Comparison of ENCODE assay signal across 21 cellular contexts in the genomic region with DNA sequence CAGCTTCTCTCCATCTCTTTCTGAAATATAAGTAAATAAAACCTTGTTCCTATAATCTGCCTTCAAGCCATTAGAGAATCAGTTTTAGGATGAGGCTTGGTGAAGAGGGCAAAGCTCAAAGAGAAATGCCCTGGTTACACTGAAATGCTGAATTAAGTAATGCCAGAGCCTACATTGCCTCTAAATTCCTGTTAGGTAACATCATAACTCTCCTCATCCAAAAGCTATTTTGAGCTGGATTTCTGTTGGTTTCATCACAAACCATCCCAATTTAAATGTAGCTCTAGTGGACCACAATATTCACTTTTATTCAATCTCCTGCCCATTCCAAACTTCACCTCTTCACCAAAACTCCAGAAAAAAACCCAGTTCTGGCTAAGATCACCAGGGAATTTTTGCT.
A peak's percentile ranks its signal among the peaks of the same experiment; 100 is the strongest.
DNase-seq lines count a peak whose midpoint lies in the region; ATAC-seq and TF ChIP-seq lines count a peak whose summit lies in the region.
"Had no signal": no experiment of that assay in that cellular context is flagged by ENCODE, and none has a peak within 500 bp of the region (broad histone marks: within the 10 kb centered on the region; RNA-seq: fewer than 3 reads in every experiment).

No MANE protein-coding gene starts in this region.

- H3K4me1 Mint-ChIP-seq in activated T-cell treated with anti-CD3 and anti-CD28 coated beads, Interleukin-2, amount 50 U/mL, for 4 hours (ENCODE audit: low read depth) = no peaks in the 10 kb centered on the region
- H3K4me1 Mint-ChIP-seq: CD8-positive, alpha-beta memory T cell had no signal

- no peak for ATAC-seq in activated T-cell treated with anti-CD3 and anti-CD28 coated beads, Interleukin-2, amount 50 U/mL, for 4 hours
- ATAC-seq: body of pancreas, gastrocnemius medialis, GM12878 had no signal

- no peaks in the 10 kb centered on the region for H3K27me3 Mint-ChIP-seq in activated T-cell treated with anti-CD3 and anti-CD28 coated beads, Interleukin-2, amount 50 U/mL, for 4 hours (ENCODE audit: low read depth)
- H3K27me3 Mint-ChIP-seq: CD8-positive, alpha-beta memory T cell had no signal

- H3K9me3 Mint-ChIP-seq in activated T-cell treated with anti-CD3 and anti-CD28 coated beads, Interleukin-2, amount 50 U/mL, for 4 hours = peaks cover 3% of the 10 kb centered on the region
- H3K9me3 Mint-ChIP-seq: T-helper 1 cell treated with Interleukin-12 subunit alpha and Interleukin-12 subunit beta and Interleukin-4 antibody, amounts not matched to agents 30 μg/mL and 1 μg/mL, for 36 hours had no signal

- CTCF ChIA-PET in RWPE1 (lab: Yijun Ruan, JAX) = interaction anchor here (0.9 kb wide), 1 partner anchor 95 kb away, joined by 3 read pairs; no protein-coding TSS in a partner anchor

- H3K4me3 ChIP-seq in fibroblast of mammary gland (ENCODE audit: control insufficient read depth, low read depth, low read length) = no peak overlapping the region
- H3K4me3 ChIP-seq: body of pancreas, gastrocnemius medialis, GM12878, spleen, tibial nerve had no signal

- no peak for TF ChIP-seq CTCF in RWPE1 (conservative IDR thresholded peaks at IDR 0.05; ENCODE audit: low read depth)
- TF ChIP-seq CTCF in fibroblast of mammary gland (conservative IDR thresholded peaks at IDR 0.05; ENCODE audit: control insufficient read depth, insufficient read depth, low read depth, low read length) = no peak

- no peak overlapping the region for H3K4me3 Mint-ChIP-seq in activated T-cell treated with anti-CD3 and anti-CD28 coated beads, Interleukin-2, amount 50 U/mL, for 4 hours
- H3K4me3 Mint-ChIP-seq: CD8-positive, alpha-beta memory T cell; T-helper 1 cell treated with Interleukin-12 subunit alpha and Interleukin-12 subunit beta and Interleukin-4 antibody, amounts not matched to agents 30 μg/mL and 1 μg/mL, for 36 hours had no signal

- no peaks in the 10 kb centered on the region for H3K36me3 Mint-ChIP-seq in activated T-cell treated with anti-CD3 and anti-CD28 coated beads, Interleukin-2, amount 50 U/mL, for 4 hours (ENCODE audit: insufficient read depth)
- H3K36me3 Mint-ChIP-seq: CD8-positive, alpha-beta memory T cell had no signal

- H3K27ac ChIP-seq in RWPE1 = no peak overlapping the region
- H3K27ac ChIP-seq: body of pancreas, gastrocnemius medialis, spleen, tibial nerve had no signal

- POLR2A ChIA-PET in RWPE1 (lab: Yijun Ruan, JAX; ENCODE audit: low non-redundant PET) = no interaction called here

- DNase-seq in ELR (ENCODE audit: low read depth) (peak; percentile 49), RWPE1 (ENCODE audit: low spot score) (peak; percentile 19), fibroblast of mammary gland (ENCODE audit: low read depth) (peak; percentile 63), stromal cell of bone marrow (ENCODE audit: low read depth) (peak; percentile 47), CD1c-positive myeloid dendritic cell (ENCODE audit: extremely low spot score) (no peak), NCI-H1105 treated with DMSO at 0.1 percent for 48 hours (lab: John Stamatoyannopoulos, UW) (no peak)
- DNase-seq in activated T-cell treated with anti-CD3 and anti-CD28 coated beads, Interleukin-2, amount 50 U/mL, for 4 hours = no peak
- DNase-seq: activated CD4-positive, alpha-beta T cell treated with anti-CD3 and anti-CD28 coated beads for 1 hour; body of pancreas; CD8-positive, alpha-beta memory T cell; effector CD4-positive, alpha-beta T cell; gastrocnemius medialis; Kasumi-1; NCI-H1436 treated with DMSO at 0.1 percent for 48 hours; NCI-H2227 treated with DMSO at 0.1 percent for 48 hours; NK-92 treated with Interleukin-12 subunit alpha and Interleukin-12 subunit beta, amount 100 ng/mL, for 24 hours; Right ventricle myocardium superior; spleen had no signal

Comparison
In these comparisons a context has a peak if more than half of its experiments do, and no peak if none do; other contexts are left out.
1. DNase-seq: peak in ELR (single experiment), RWPE1 (single experiment), fibroblast of mammary gland (single experiment) and stromal cell of bone marrow (single experiment); none in CD1c-positive myeloid dendritic cell (single experiment), activated T-cell treated with anti-CD3 and anti-CD28 coated beads, Interleukin-2, amount 50 U/mL, for 4 hours (single experiment) and NCI-H1105 treated with DMSO at 0.1 percent for 48 hours (single experiment).